ENCODE assay signal across 8 cellular contexts in genomic region chr6:41577865-41578713, GRCh38. TPM values are rescaled to one million over a fixed set of nuclear protein-coding genes. Genes with fewer than 3 reads are reported as not detected.
A peak's percentile ranks its signal among the peaks of the same experiment; 100 is the strongest.
DNase-seq lines count a peak whose midpoint lies in the region; ATAC-seq and TF ChIP-seq lines count a peak whose summit lies in the region.

No MANE protein-coding gene starts in this region.

- intact Hi-C loops in upper lobe of right lung (cut with DNase I) = no loop called here

- ATAC-seq in upper lobe of right lung = peak; percentile 65
- ATAC-seq in GM21737 (IDR thresholded peaks at IDR 0.05; ENCODE audit: unreplicated experiment) = no peak
- no peak for ATAC-seq in GM18870 (IDR thresholded peaks at IDR 0.05; ENCODE audit: unreplicated experiment)

- TF ChIP-seq CTCF in WI38 (IDR thresholded peaks at IDR 0.05; ENCODE audit: low read depth, low read length) (no peak), upper lobe of right lung (IDR thresholded peaks at IDR 0.05) (no peak)

- H3K27ac ChIP-seq in upper lobe of right lung = peak overlapping the region; percentile 36

- no peaks in the 10 kb centered on the region for H3K9me3 ChIP-seq in upper lobe of right lung

- H3K36me3 ChIP-seq in upper lobe of right lung = peaks cover 12% of the 10 kb centered on the region

- DNase-seq in COLO668 (lab: John Stamatoyannopoulos, UW; ENCODE audit: unreplicated experiment) = peak; percentile 69
- DNase-seq in NCI-H1417 treated with DMSO at 0.1 percent for 48 hours (lab: John Stamatoyannopoulos, UW) = peak; percentile 51
- DNase-seq in iPS-NIHi7 (ENCODE audit: extremely low spot score) = peak; percentile 66
- DNase-seq in upper lobe of right lung = peak; percentile 73
- DNase-seq in activated CD4-positive, alpha-beta T cell treated with anti-CD3 and anti-CD28 coated beads for 48 hours = no peak

- 0 out of 2 replicates have a peak overlapping the region, but pooled peaks have one; percentile 2 for H3K4me3 ChIP-seq in WI38 (ENCODE audit: low read depth, low read length)
- no peak overlapping the region for H3K4me3 ChIP-seq in upper lobe of right lung

- H3K27me3 ChIP-seq in upper lobe of right lung = no peaks in the 10 kb centered on the region

- H3K4me1 ChIP-seq in upper lobe of right lung = peaks cover 23% of the 10 kb centered on the region

RNA-seq across cellular contexts. Expression of gene FOXP4, which starts 31.9 kb away (rescaled TPM):
- total RNA-seq in upper lobe of right lung = 29.9 TPM
